Comparison of ENCODE assay signal across 7 cellular contexts in the genomic region with DNA sequence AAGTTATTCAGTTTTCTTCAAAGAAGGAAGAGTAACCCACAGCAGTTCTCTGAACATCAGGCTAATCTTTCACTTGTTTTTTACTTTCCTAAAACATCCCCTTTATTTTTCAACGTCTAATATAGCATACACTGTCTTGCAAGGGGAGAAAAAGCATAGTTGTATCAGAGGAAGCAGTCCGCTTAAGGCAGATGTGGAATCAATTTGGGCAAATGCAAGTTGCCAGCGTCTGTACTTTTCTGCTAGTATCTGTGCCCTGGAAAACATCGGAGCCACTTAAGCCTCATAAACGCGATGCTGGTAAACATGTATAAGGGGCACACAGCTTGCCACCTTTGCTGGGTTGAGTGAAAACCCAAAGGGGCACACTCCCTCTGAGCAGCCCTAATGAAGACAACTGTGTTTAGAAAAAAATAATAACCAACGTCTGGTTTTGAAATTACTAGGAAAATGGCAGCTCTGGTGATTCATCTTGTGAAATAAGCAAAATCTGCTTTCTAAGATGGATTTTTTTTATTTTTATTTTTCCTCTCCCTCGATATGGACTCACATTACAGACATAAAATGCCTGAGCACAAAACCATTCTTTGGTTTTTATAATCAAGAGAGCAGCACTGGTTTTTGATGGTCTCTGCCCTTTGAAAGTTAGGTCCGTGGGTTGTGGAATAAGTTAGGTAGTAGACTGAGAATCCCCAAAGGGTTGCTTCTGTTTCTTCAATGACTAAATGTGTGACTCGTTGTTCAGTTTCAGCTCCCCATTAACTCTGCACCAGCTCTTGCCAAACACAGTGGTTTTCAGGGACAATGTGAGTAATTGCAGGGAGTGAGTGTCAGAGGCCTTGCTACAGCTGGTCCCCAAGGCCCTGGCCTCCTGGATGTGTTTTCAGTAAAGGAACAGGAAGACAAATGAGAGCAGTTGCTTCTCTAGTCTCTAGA. TPM values are rescaled to one million over a fixed set of nuclear protein-coding genes. Genes with fewer than 3 reads are reported as not detected.
DNase-seq lines count a peak whose midpoint lies in the region; ATAC-seq and TF ChIP-seq lines count a peak whose summit lies in the region.

No MANE protein-coding gene starts in this region.

- TF ChIP-seq CTCF in gastroesophageal sphincter (IDR thresholded peaks at IDR 0.05): no peak
- TF ChIP-seq CTCF in tibial nerve (IDR thresholded peaks at IDR 0.05): no peak

- ATAC-seq in GM18868 (IDR thresholded peaks at IDR 0.05; ENCODE audit: unreplicated experiment) (peak; percentile 95), HG02571 (IDR thresholded peaks at IDR 0.05; ENCODE audit: unreplicated experiment) (peak; percentile 81), gastroesophageal sphincter (peak; percentile 57)

- no peaks in the 10 kb centered on the region for H3K4me1 ChIP-seq in gastroesophageal sphincter
- peaks cover 0 to 23% (median 7%) of the 10 kb centered on the region in 4 donors for H3K4me1 ChIP-seq in tibial nerve

- H3K36me3 ChIP-seq in gastroesophageal sphincter (no peaks in the 10 kb centered on the region), tibial nerve (no peaks in the 10 kb centered on the region)

- H3K27ac ChIP-seq in gastroesophageal sphincter (no peak overlapping the region), tibial nerve (peak overlapping the region in 2 of 4 donors; percentile 17 to 36)

- H3K4me3 ChIP-seq in gastroesophageal sphincter: no peak overlapping the region
- no peak overlapping the region for H3K4me3 ChIP-seq in tibial nerve

- DNase-seq in NOMO-1 treated with DMSO at 0.1 percent for 48 hours (lab: John Stamatoyannopoulos, UW; ENCODE audit: unreplicated experiment) (peak; percentile 71), tibial nerve (ENCODE audit: low spot score in 2 of 2) (peak; percentile 41 to 65), COLO668 (lab: John Stamatoyannopoulos, UW; ENCODE audit: unreplicated experiment) (no peak), cortex of kidney (lab: John Stamatoyannopoulos, UW) (no peak)

- WGBS in gastroesophageal sphincter (ENCODE audit: low coverage in 1 of 2), 2 donors: 50 to 66% methylated on average over 6 to 10 of the region's 10 CpGs
- WGBS in tibial nerve, 2 donors: 49 to 57% methylated on average over 10 of the region's 10 CpGs

- H3K9me3 ChIP-seq in gastroesophageal sphincter (peaks cover 0 to 5% (median 0%) of the 10 kb centered on the region in 3 donors), tibial nerve (no peaks in the 10 kb centered on the region)

- TF ChIP-seq POLR2A in gastroesophageal sphincter (IDR thresholded peaks at IDR 0.05): no peak
- no peak for TF ChIP-seq POLR2A in tibial nerve (IDR thresholded peaks at IDR 0.05)

- TF ChIP-seq EP300 in gastroesophageal sphincter (IDR thresholded peaks at IDR 0.05) (no peak), tibial nerve (IDR thresholded peaks at IDR 0.05) (peak in 1 of 2 donors; percentile 69)

- H3K27me3 ChIP-seq in gastroesophageal sphincter (peaks cover 5% of the 10 kb centered on the region), tibial nerve (no peaks in the 10 kb centered on the region)

RNA-seq across cellular contexts. Expression of a gene that starts 24.5 kb away (rescaled TPM):
- 10 to 100 TPM; 26.5 to 44.2 (median 34.8) TPM for total RNA-seq in gastroesophageal sphincter
- 10 to 100 TPM; 14.7 to 31.0 (median 20.9) TPM for total RNA-seq in tibial nerve

Comparison
In these comparisons a context has a peak if more than half of its experiments do, and no peak if none do; other contexts are left out.
1. DNase-seq: peak in NOMO-1 treated with DMSO at 0.1 percent for 48 hours (single experiment) and tibial nerve (2 of 2); none in COLO668 (single experiment) and cortex of kidney (single experiment).
2. Peak in every context shown above with its lines, with median percentiles within 50 percentile points of each other: ATAC-seq.